Comparison of ENCODE assay signal across 3 cellular contexts in the genomic region with DNA sequence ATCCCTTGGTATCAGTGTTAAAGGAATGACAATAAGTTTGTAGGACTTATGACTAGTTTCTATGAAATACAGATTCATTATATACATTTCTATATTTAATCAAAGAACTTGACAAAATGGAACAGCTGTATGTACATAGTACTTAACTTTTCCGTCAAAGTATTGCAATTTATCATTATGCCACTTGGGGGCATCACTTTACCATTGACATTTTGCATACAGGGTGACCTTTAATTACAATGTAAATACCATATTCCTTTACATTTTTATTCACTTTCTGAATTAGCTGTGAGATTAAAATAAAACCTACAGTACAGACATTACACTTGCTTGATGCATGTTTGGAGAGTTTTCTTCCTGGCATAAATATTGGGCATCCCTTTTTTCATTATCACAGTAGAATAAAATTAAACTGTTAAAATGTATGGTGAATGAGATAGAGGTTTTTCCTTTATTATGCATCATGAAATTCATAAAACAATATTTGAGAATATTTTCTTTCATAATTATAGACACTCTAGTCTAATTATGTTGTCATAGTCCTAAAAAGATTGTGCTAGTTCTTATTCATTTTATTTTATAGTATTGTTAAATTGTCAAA.
TF ChIP-seq lines count a peak whose summit lies in the region.

No MANE protein-coding gene starts in this region.

TF ChIP-seq in HEK293, 187 proteins besides CTCF, POLR2A, EP300 and RAD21 (continued from another document):
- TF ChIP-seq SALL2 (tag by site-specific recombination; IDR thresholded peaks at IDR 0.05; ENCODE audit: borderline replicate concordance), result no peak

TF ChIP-seq in K562, 482 proteins besides CTCF, POLR2A, EP300 and RAD21 (continued from another document):
- TF ChIP-seq SMC3 (conservative IDR thresholded peaks at IDR 0.05; ENCODE audit: insufficient read depth, low read depth, low read length) (peak; percentile 27; the same call in 1 of the 2 replicates), POLR3A (IDR thresholded peaks at IDR 0.05; ENCODE audit: borderline replicate concordance, extremely low read depth, insufficient read depth, insufficient read length) (no peak), FOXA3 (CRISPR knock-in tag; conservative IDR thresholded peaks at IDR 0.05 in 1 of 2, IDR thresholded peaks at IDR 0.05 in 1 of 2) (peak; percentile 31 to 73; a peak in 2 of 4 replicates), FOXK2 (conservative IDR thresholded peaks at IDR 0.05 in 1 of 2, IDR thresholded peaks at IDR 0.05 in 1 of 2; ENCODE audit: low read depth in 2 of 2) (0 out of 4 replicates have a peak, but pooled peaks of 1 of the 2 experiments have one; percentile 17), BCLAF1 (IDR thresholded peaks at IDR 0.05; ENCODE audit: borderline replicate concordance in 1 of 2, control insufficient read depth in 1 of 2, low read depth in 2 of 2, low read length in 1 of 2) (no peak), ZNF785 (CRISPR knock-in tag; IDR thresholded peaks at IDR 0.05) (no peak), ZNF445 (CRISPR knock-in tag; IDR thresholded peaks at IDR 0.05; ENCODE audit: low read depth) (no peak)
- TF ChIP-seq, protein P1, sequence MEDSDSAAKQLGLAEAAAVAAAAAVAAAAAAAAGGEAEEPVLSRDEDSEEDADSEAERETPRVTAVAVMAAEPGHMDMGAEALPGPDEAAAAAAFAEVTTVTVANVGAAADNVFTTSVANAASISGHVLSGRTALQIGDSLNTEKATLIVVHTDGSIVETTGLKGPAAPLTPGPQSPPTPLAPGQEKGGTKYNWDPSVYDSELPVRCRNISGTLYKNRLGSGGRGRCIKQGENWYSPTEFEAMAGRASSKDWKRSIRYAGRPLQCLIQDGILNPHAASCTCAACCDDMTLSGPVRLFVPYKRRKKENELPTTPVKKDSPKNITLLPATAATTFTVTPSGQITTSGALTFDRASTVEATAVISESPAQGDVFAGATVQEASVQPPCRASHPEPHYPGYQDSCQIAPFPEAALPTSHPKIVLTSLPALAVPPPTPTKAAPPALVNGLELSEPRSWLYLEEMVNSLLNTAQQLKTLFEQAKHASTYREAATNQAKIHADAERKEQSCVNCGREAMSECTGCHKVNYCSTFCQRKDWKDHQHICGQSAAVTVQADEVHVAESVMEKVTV (CRISPR knock-in tag; IDR thresholded peaks at IDR 0.05), result peak; percentile 55; the same call in 1 of the 2 replicates

TF ChIP-seq in liver, 16 proteins besides CTCF, POLR2A, EP300 and RAD21 (continued from another document):
- TF ChIP-seq, protein P2, sequence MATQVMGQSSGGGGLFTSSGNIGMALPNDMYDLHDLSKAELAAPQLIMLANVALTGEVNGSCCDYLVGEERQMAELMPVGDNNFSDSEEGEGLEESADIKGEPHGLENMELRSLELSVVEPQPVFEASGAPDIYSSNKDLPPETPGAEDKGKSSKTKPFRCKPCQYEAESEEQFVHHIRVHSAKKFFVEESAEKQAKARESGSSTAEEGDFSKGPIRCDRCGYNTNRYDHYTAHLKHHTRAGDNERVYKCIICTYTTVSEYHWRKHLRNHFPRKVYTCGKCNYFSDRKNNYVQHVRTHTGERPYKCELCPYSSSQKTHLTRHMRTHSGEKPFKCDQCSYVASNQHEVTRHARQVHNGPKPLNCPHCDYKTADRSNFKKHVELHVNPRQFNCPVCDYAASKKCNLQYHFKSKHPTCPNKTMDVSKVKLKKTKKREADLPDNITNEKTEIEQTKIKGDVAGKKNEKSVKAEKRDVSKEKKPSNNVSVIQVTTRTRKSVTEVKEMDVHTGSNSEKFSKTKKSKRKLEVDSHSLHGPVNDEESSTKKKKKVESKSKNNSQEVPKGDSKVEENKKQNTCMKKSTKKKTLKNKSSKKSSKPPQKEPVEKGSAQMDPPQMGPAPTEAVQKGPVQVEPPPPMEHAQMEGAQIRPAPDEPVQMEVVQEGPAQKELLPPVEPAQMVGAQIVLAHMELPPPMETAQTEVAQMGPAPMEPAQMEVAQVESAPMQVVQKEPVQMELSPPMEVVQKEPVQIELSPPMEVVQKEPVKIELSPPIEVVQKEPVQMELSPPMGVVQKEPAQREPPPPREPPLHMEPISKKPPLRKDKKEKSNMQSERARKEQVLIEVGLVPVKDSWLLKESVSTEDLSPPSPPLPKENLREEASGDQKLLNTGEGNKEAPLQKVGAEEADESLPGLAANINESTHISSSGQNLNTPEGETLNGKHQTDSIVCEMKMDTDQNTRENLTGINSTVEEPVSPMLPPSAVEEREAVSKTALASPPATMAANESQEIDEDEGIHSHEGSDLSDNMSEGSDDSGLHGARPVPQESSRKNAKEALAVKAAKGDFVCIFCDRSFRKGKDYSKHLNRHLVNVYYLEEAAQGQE (IDR thresholded peaks at IDR 0.05), result no peak
- TF ChIP-seq MAX (IDR thresholded peaks at IDR 0.05) (no peak), JUND (IDR thresholded peaks at IDR 0.05) (no peak), FOXA2 (IDR thresholded peaks at IDR 0.05) (peak; percentile 44)
